Comparison of ENCODE assay signal across 8 cellular contexts in the genomic region with DNA sequence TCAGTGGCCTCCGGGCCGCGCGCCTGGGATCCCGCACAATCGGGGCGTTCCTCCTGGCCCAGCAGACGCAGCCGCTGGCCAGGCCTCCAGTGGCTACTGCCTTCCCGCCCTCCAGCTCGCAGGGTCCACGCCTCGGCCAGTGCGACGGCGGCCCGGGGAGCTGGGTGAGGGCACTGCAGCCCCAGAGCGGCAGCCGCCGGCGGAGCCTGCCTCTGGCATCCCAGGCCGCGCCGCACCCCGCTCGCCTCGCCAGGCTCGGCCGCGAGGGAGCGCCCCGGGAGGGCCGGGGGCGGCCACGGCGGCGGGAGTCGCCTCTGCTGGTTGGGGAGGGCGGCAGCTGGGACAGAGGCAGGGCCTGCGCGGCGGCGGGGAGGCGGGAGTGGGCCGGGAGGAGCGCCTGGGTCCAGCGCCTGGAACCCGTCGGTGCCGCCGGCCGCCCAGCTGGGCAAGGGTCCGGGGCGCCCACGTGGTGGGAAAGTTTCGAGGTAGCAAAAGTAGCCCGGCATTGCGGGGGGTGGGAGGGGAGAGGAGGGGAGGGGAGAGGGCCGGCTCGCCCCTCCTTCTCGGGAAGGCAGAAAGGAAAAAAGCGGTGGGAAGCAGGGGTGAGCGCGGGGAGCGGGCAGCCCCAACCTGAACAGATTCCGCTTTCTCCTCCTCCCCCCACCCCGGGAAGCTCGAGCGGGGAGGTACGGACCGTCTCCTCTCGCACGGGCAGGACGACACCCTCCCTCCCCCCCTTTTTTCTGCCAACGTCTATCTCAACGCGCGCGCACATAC. TPM values are rescaled to one million over a fixed set of nuclear protein-coding genes. Genes with fewer than 3 reads are reported as not detected.
DNase-seq lines count a peak whose midpoint lies in the region; ATAC-seq, FAIRE-seq and TF ChIP-seq lines count a peak whose summit lies in the region.

No MANE protein-coding gene starts in this region.

- H3K36me3 ChIP-seq in esophagus squamous epithelium = no peaks in the 10 kb centered on the region
- no peaks in the 10 kb centered on the region for H3K36me3 ChIP-seq in pancreas

- H3K27me3 ChIP-seq in esophagus squamous epithelium (peaks cover 7 to 99% (median 24%) of the 10 kb centered on the region in 4 donors), pancreas (peaks cover 0 to 10% (median 0%) of the 10 kb centered on the region in 4 donors)

- TF ChIP-seq POLR2A in esophagus squamous epithelium (IDR thresholded peaks at IDR 0.05) = no peak

- H3K4me3 ChIP-seq in esophagus squamous epithelium (peak overlapping the region; percentile 29 to 75 (median 52)), pancreas (peak overlapping the region; percentile 10 to 61 (median 34))

- FAIRE-seq in pancreas (lab: Jason Lieb, UNC) = no peak

- intact Hi-C loops in esophagus squamous epithelium (cut with DNase I) = loop anchor here (10.0 kb wide), 1 partner anchor 210 kb away; no protein-coding TSS in a partner anchor
- intact Hi-C loops in pancreas (cut with DNase I) = loop anchor here in 2 of 3 donors (5.0 to 10.0 kb wide), 3 partner anchors 180 to 338 kb away; no protein-coding TSS in a partner anchor

- ATAC-seq in pancreas = peak; percentile 9 to 38 (median 25)
- ATAC-seq in GM18511 (IDR thresholded peaks at IDR 0.05; ENCODE audit: unreplicated experiment) = no peak
- ATAC-seq in HG02981 (IDR thresholded peaks at IDR 0.05; ENCODE audit: unreplicated experiment) = no peak

- peak; percentile 58 for DNase-seq in Daoy (ENCODE audit: low read depth)
- peak; percentile 51 for DNase-seq in NCI-H774 (lab: John Stamatoyannopoulos, UW)
- DNase-seq in esophagus squamous epithelium (lab: John Stamatoyannopoulos, UW) = no peak
- peak in 3 of 6 donors; percentile 31 to 69 (median 49) for DNase-seq in pancreas
- no peak for DNase-seq in AML-193 (lab: John Stamatoyannopoulos, UW)
- no peak for DNase-seq in NCI-H82 treated with DMSO at 0.1 percent for 48 hours (lab: John Stamatoyannopoulos, UW; ENCODE audit: unreplicated experiment)

- TF ChIP-seq CTCF in esophagus squamous epithelium (IDR thresholded peaks at IDR 0.05) (peak in 1 of 6 experiments; percentile 21), pancreas (IDR thresholded peaks at IDR 0.05) (no peak)

- H3K27ac ChIP-seq in esophagus squamous epithelium (peak overlapping the region; percentile 9 to 78 (median 45)), pancreas (no peak overlapping the region)

- 1 to 3% methylated on average over 13 to 25 of the region's 79 CpGs for WGBS in esophagus squamous epithelium, 2 donors
- WGBS in pancreas, 2 donors = 5 to 6% methylated on average over 56 to 79 of the region's 79 CpGs

- H3K9me3 ChIP-seq in esophagus squamous epithelium (no peaks in the 10 kb centered on the region), pancreas (no peaks in the 10 kb centered on the region)

- peaks cover 25 to 48% (median 35%) of the 10 kb centered on the region in 3 donors for H3K4me1 ChIP-seq in esophagus squamous epithelium
- H3K4me1 ChIP-seq in pancreas = peaks cover 13 to 14% (median 13%) of the 10 kb centered on the region in 3 donors

RNA-seq across cellular contexts. Expression of a gene that starts 1.5 kb away (rescaled TPM):
- total RNA-seq in Daoy (2014; rRNA removed; shearing (Covaris generic)) = 0.29 and 1.0 TPM in 2 replicates
- total RNA-seq in esophagus squamous epithelium = 1 to 10 TPM in 2 of 4 donors, under 1 TPM in 2; 0.15 to 2.5 (median 0.93) TPM
- 1 to 10 TPM in 4 of 6 donors, under 1 TPM in 2; 0.59 to 3.6 (median 2.5) TPM for total RNA-seq in pancreas
- polyA plus RNA-seq in pancreas = 1 to 10 TPM; 1.6 to 5.1 TPM

Comparison
In these comparisons a context has a peak if more than half of its experiments do, and no peak if none do; other contexts are left out.
1. DNase-seq: peak in Daoy (single experiment) and NCI-H774 (single experiment); none in esophagus squamous epithelium (single experiment), AML-193 (0 of 2) and NCI-H82 treated with DMSO at 0.1 percent for 48 hours (single experiment).
2. H3K27ac ChIP-seq: peak in esophagus squamous epithelium (4 of 4); none in pancreas (0 of 4).
3. ATAC-seq: peak in pancreas (4 of 4); none in GM18511 (single experiment) and HG02981 (single experiment).